ENCODE assay signal across 20 cellular contexts in genomic region chr12:27309293-27309994, GRCh38. TPM values are rescaled to one million over a fixed set of nuclear protein-coding genes. Genes with fewer than 3 reads are reported as not detected.
DNase-seq lines count a peak whose midpoint lies in the region; ATAC-seq lines count a peak whose summit lies in the region.
"Had no signal": no experiment of that assay in that cellular context is flagged by ENCODE, and none has a peak within 500 bp of the region (broad histone marks: within the 10 kb centered on the region; RNA-seq: fewer than 3 reads in every experiment).

No MANE protein-coding gene starts in this region.

- no peaks in the 10 kb centered on the region for H3K9me3 Mint-ChIP-seq in activated T-helper 17 cell treated with anti-CD3 and anti-CD28 coated beads, Interleukin-2, amount 50 U/mL, for 72 hours
- H3K9me3 Mint-ChIP-seq: activated naive CD4-positive, alpha-beta T cell treated with anti-CD3 and anti-CD28 coated beads, Interleukin-2, amount 10 ng/mL, durations not matched to agents 7 days and 5 days; IgD-negative memory B cell; WTC11 had no signal

- H3K27ac Mint-ChIP-seq in T-helper 17 cell: peak overlapping the region; percentile 56
- no peak overlapping the region for H3K27ac Mint-ChIP-seq in activated T-helper 17 cell treated with anti-CD3 and anti-CD28 coated beads, Interleukin-2, amount 50 U/mL, for 72 hours
- H3K27ac Mint-ChIP-seq: activated naive CD4-positive, alpha-beta T cell treated with anti-CD3 and anti-CD28 coated beads, Interleukin-2, amount 10 ng/mL, durations not matched to agents 7 days and 5 days; WTC11 had no signal

- ATAC-seq in GM18517 (IDR thresholded peaks at IDR 0.05; ENCODE audit: unreplicated experiment) (peak; percentile 45), GM19351 (IDR thresholded peaks at IDR 0.05; ENCODE audit: unreplicated experiment) (peak; percentile 78), HG02870 (IDR thresholded peaks at IDR 0.05; ENCODE audit: unreplicated experiment) (peak; percentile 66), T-helper 17 cell (no peak)
- ATAC-seq in activated T-helper 17 cell treated with anti-CD3 and anti-CD28 coated beads, Interleukin-2, amount 50 U/mL, for 72 hours (replicated peaks): no peak
- ATAC-seq: body of pancreas, WTC11 had no signal

- no peaks in the 10 kb centered on the region for H3K9me3 ChIP-seq in T-helper 17 cell (ENCODE audit: control insufficient read depth, low read length, poor library complexity, severe bottlenecking)
- H3K9me3 ChIP-seq: body of pancreas, esophagus squamous epithelium, neutrophil, thyroid gland had no signal

- no peaks in the 10 kb centered on the region for H3K27me3 Mint-ChIP-seq in T-helper 17 cell
- H3K27me3 Mint-ChIP-seq in activated T-helper 17 cell treated with anti-CD3 and anti-CD28 coated beads, Interleukin-2, amount 50 U/mL, for 72 hours: no peaks in the 10 kb centered on the region
- H3K27me3 Mint-ChIP-seq: activated naive CD4-positive, alpha-beta T cell treated with anti-CD3 and anti-CD28 coated beads, Interleukin-2, amount 10 ng/mL, durations not matched to agents 7 days and 5 days; IgD-negative memory B cell had no signal

- peaks cover 5% of the 10 kb centered on the region for H3K36me3 Mint-ChIP-seq in T-helper 17 cell (ENCODE audit: low read depth)
- H3K36me3 Mint-ChIP-seq in activated T-helper 17 cell treated with anti-CD3 and anti-CD28 coated beads, Interleukin-2, amount 50 U/mL, for 72 hours (ENCODE audit: low read depth): peaks cover 61% of the 10 kb centered on the region

- H3K4me3 Mint-ChIP-seq in T-helper 17 cell: no peak overlapping the region
- no peak overlapping the region for H3K4me3 Mint-ChIP-seq in activated T-helper 17 cell treated with anti-CD3 and anti-CD28 coated beads, Interleukin-2, amount 50 U/mL, for 72 hours
- H3K4me3 Mint-ChIP-seq: activated naive CD4-positive, alpha-beta T cell treated with anti-CD3 and anti-CD28 coated beads, Interleukin-2, amount 10 ng/mL, durations not matched to agents 7 days and 5 days; WTC11 had no signal

- no peaks in the 10 kb centered on the region for H3K4me1 Mint-ChIP-seq in T-helper 17 cell
- H3K4me1 Mint-ChIP-seq in activated T-helper 17 cell treated with anti-CD3 and anti-CD28 coated beads, Interleukin-2, amount 50 U/mL, for 72 hours: no peaks in the 10 kb centered on the region
- H3K4me1 Mint-ChIP-seq: WTC11 had no signal

- no peak for DNase-seq in T-helper 17 cell
- no peak for DNase-seq in NCI-H524 treated with DMSO at 0.1 percent for 48 hours (lab: John Stamatoyannopoulos, UW)
- DNase-seq in islet precursor cell: no peak
- DNase-seq: activated naive CD4-positive, alpha-beta T cell treated with anti-CD3 and anti-CD28 coated beads, Interleukin-2, amount 10 ng/mL, durations not matched to agents 7 days and 5 days; body of pancreas; esophagus squamous epithelium; kidney; midbrain; NCI-H1048; NCI-H2107; NCI-H69; stimulated activated CD4-positive, alpha-beta T cell treated with anti-CD3 and anti-CD28 coated beads, Interleukin-4, amount 100 ng/mL, for 24 hours; thyroid gland had no signal

RNA-seq across cellular contexts. Expression of gene BMAL2, which starts 23.2 kb away (rescaled TPM):
- total RNA-seq in T-helper 17 cell: 1 to 10 TPM; 1.2 to 2.0 TPM
- 10 to 100 TPM; 12.0 to 19.9 TPM for total RNA-seq in activated T-helper 17 cell treated with anti-CD3 and anti-CD28 coated beads, Interleukin-2, amount 50 U/mL, for 72 hours

Comparison
In these comparisons a context has a peak if more than half of its experiments do, and no peak if none do; other contexts are left out.
1. ATAC-seq: peak in GM18517 (single experiment), GM19351 (single experiment) and HG02870 (single experiment); none in T-helper 17 cell (single experiment) and activated T-helper 17 cell treated with anti-CD3 and anti-CD28 coated beads, Interleukin-2, amount 50 U/mL, for 72 hours (single experiment).
2. RNA of gene BMAL2, which starts 23.2 kb away (total RNA-seq): 12.0 to 19.9 TPM in activated T-helper 17 cell treated with anti-CD3 and anti-CD28 coated beads, Interleukin-2, amount 50 U/mL, for 72 hours; 1.2 to 2.0 TPM in T-helper 17 cell; every median in the first group is over 4 times any median in the second.